In the genomic region with DNA sequence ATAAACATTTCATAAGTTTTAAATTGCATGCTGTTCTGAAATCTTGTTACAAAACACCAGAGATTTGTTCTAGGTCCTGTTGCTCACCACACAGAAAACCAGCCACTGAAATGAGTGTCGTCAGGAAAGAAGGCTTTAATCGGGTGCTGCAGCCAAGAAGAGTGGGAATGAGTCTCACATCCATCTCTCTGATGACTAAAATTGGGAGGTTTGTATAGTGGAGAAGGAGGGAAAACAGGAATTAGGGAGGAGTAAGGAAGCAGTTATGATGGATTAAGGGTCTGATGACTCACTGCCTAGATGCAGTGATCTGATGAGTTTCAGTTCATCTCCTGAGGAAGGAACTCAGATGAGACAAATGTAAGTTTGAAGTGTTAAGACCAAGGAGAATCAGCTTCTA, we compare ENCODE assay signal across 17 cellular contexts. TPM values are rescaled to one million over a fixed set of nuclear protein-coding genes. Genes with fewer than 3 reads are reported as not detected.
A peak's percentile ranks its signal among the peaks of the same experiment; 100 is the strongest.
DNase-seq lines count a peak whose midpoint lies in the region; ATAC-seq and TF ChIP-seq lines count a peak whose summit lies in the region.
"Had no signal": no experiment of that assay in that cellular context is flagged by ENCODE, and none has a peak within 500 bp of the region (broad histone marks: within the 10 kb centered on the region; RNA-seq: fewer than 3 reads in every experiment).

No MANE protein-coding gene starts in this region.

- no peak overlapping the region for H3K9ac ChIP-seq in adipocyte (ENCODE audit: low read length)
- H3K9ac ChIP-seq: SK-N-SH had no signal

- no peak for TF ChIP-seq EP300 in gastroesophageal sphincter (IDR thresholded peaks at IDR 0.05)

- no peak for TF ChIP-seq CTCF in gastroesophageal sphincter (IDR thresholded peaks at IDR 0.05)

- peak overlapping the region in 3 of 4 donors; percentile 30 to 58 (median 52) for H3K27ac ChIP-seq in gastroesophageal sphincter
- H3K27ac ChIP-seq: lower lobe of right lung, neutrophil had no signal

- no peak for TF ChIP-seq POLR2A in gastroesophageal sphincter (IDR thresholded peaks at IDR 0.05)

- H3K4me1 ChIP-seq in adipocyte (ENCODE audit: control insufficient read depth, insufficient read depth, low read length) (peaks cover 5% of the 10 kb centered on the region), gastroesophageal sphincter (no peaks in the 10 kb centered on the region)
- H3K4me1 ChIP-seq: lower lobe of right lung had no signal

- no peaks in the 10 kb centered on the region for H3K36me3 ChIP-seq in adipocyte (ENCODE audit: control insufficient read depth, insufficient read depth, low read length, severe bottlenecking)
- H3K36me3 ChIP-seq in gastroesophageal sphincter = no peaks in the 10 kb centered on the region
- H3K36me3 ChIP-seq: lower lobe of right lung, neutrophil had no signal

- DNase-seq in NOMO-1 treated with DMSO at 0.1 percent for 48 hours (lab: John Stamatoyannopoulos, UW; ENCODE audit: unreplicated experiment) (peak; percentile 4), NOMO-1 treated with dmso at 0.1 percent for 144 hours (lab: John Stamatoyannopoulos, UW; ENCODE audit: unreplicated experiment) (no peak), adipocyte (ENCODE audit: low read depth) (no peak), D341Med (ENCODE audit: low spot score) (no peak)
- DNase-seq: 8988T; activated CD8-positive, alpha-beta T cell treated with anti-CD3 and anti-CD28 coated beads, Interleukin-2, amount 10 ng/mL, durations not matched to agents 7 days and 5 days; activated effector memory CD4-positive, alpha-beta T cell treated with anti-CD3 and anti-CD28 coated beads, Interleukin-2, amount 50 U/mL, for 16 hours; DMS 273 treated with DMSO at 0.1 percent for 48 hours; Kasumi-1; lower lobe of right lung; NCI-H2081 treated with DMSO at 0.1 percent for 48 hours; SK-N-SH had no signal

- peak overlapping the region; percentile 45 for H3K4me3 ChIP-seq in adipocyte (ENCODE audit: low read length)
- H3K4me3 ChIP-seq in gastroesophageal sphincter = no peak overlapping the region
- H3K4me3 ChIP-seq: lower lobe of right lung had no signal

- H3K27me3 ChIP-seq in adipocyte (replicated peaks; ENCODE audit: control insufficient read depth, insufficient read depth, low read length) (peaks cover 6% of the 10 kb centered on the region), gastroesophageal sphincter (no peaks in the 10 kb centered on the region)
- H3K27me3 ChIP-seq: neutrophil had no signal

- WGBS in gastroesophageal sphincter (ENCODE audit: low coverage in 1 of 2), 2 donors = 11 to 18% methylated on average over 2 of the region's 2 CpGs

- no peaks in the 10 kb centered on the region for H3K9me3 ChIP-seq in adipocyte (ENCODE audit: control insufficient read depth, low read length)
- no peaks in the 10 kb centered on the region for H3K9me3 ChIP-seq in gastroesophageal sphincter
- H3K9me3 ChIP-seq: lower lobe of right lung, neutrophil, SK-N-SH had no signal

- peak; percentile 94 for ATAC-seq in gastroesophageal sphincter
- ATAC-seq in GM18502 (IDR thresholded peaks at IDR 0.05; ENCODE audit: poor library complexity, unreplicated experiment) = no peak
- no peak for ATAC-seq in GM18520 (IDR thresholded peaks at IDR 0.05; ENCODE audit: unreplicated experiment)
- no peak for ATAC-seq in HG03135 (IDR thresholded peaks at IDR 0.05; ENCODE audit: unreplicated experiment)
- ATAC-seq: activated CD8-positive, alpha-beta T cell treated with anti-CD3 and anti-CD28 coated beads, Interleukin-2, amount 10 ng/mL, durations not matched to agents 7 days and 5 days; lower lobe of right lung had no signal

RNA-seq across cellular contexts. Expression of a gene that starts 42.1 kb away (rescaled TPM):
- total RNA-seq in gastroesophageal sphincter = 1 to 10 TPM in 1 of 4 donors, under 1 TPM in 2, not detected in 1; 0.46 to 2.6 (median 0.69) TPM
- total RNA-seq: activated CD8-positive, alpha-beta T cell treated with anti-CD3 and anti-CD28 coated beads, Interleukin-2, amount 10 ng/mL, durations not matched to agents 7 days and 5 days had no signal
